Comparison of ENCODE assay signal across 24 cellular contexts in genomic region chrX:70424801-70425200, GRCh38. TPM values are rescaled to one million over a fixed set of nuclear protein-coding genes. Genes with fewer than 3 reads are reported as not detected.
"Had no signal": no experiment of that assay in that cellular context is flagged by ENCODE, and none has a peak within 500 bp of the region (broad histone marks: within the 10 kb centered on the region; RNA-seq: fewer than 3 reads in every experiment).

No MANE protein-coding gene starts in this region.

- H3K27ac ChIP-seq: KMS-11, SJSA1, SK-N-MC had no signal

- DNase-seq: IMR-90, Kasumi-1, MM.1S, NCI-H1092 treated with DMSO at 0.1 percent for 48 hours, NCI-H1436, NCI-H187, NCI-H2029, NCI-H2081 treated with DMSO at 0.1 percent for 48 hours, NCI-H2171, NCI-H226, NCI-H446, NCI-H510A, NCI-H524 treated with DMSO at 0.1 percent for 48 hours, NCI-H69, NCI-H774, PC-3, Peyer's patch, Right ventricle myocardium superior, SIG-M5 had no signal

- H3K4me3 ChIP-seq: Peyer's patch, SJSA1, SK-N-MC had no signal

- H3K4me2 ChIP-seq: KMS-11 had no signal

- H3K27me3 ChIP-seq: Peyer's patch, SJSA1 had no signal

- H3K9me3 ChIP-seq: Peyer's patch, SJSA1 had no signal

- H3K36me3 ChIP-seq: Peyer's patch had no signal

- H3K4me1 ChIP-seq: Peyer's patch, SJSA1 had no signal

- H3K9ac ChIP-seq: KMS-11 had no signal

- ATAC-seq: PC-3 had no signal

RNA-seq across cellular contexts. Expression of gene GDPD2, which starts 1.7 kb away (rescaled TPM):
- total RNA-seq: IMR-90, M059J, Right ventricle myocardium superior, RPMI7951 had no signal
- polyA plus RNA-seq: IMR-90 had no signal
